In genomic region chr16:75580-76501, GRCh38 we compare ENCODE assay signal across 8 cellular contexts. TPM values are rescaled to one million over a fixed set of nuclear protein-coding genes. Genes with fewer than 3 reads are reported as not detected.
DNase-seq lines count a peak whose midpoint lies in the region; ATAC-seq and TF ChIP-seq lines count a peak whose summit lies in the region.

No MANE protein-coding gene starts in this region.

- TF ChIP-seq CTCF in fibroblast of the aortic adventitia (IDR thresholded peaks at IDR 0.05; ENCODE audit: insufficient read depth, low read length), result peak; percentile 59
- peak; percentile 10 for TF ChIP-seq CTCF in progenitor cell of endocrine pancreas (IDR thresholded peaks at IDR 0.05; ENCODE audit: unreplicated experiment)

- DNase-seq in A172 (ENCODE audit: low spot score) (peak; percentile 81), H4 (ENCODE audit: low spot score) (peak; percentile 91), T-helper 17 cell (no peak), fibroblast of the aortic adventitia (ENCODE audit: low read depth) (peak; percentile 91), progenitor cell of endocrine pancreas (ENCODE audit: low spot score, unreplicated experiment) (no peak)
- no peak for DNase-seq in stimulated activated CD4-positive, alpha-beta T cell treated with anti-CD3 and anti-CD28 coated beads, Interleukin-4, amount 100 ng/mL, for 1 hour
- no peak for DNase-seq in central memory CD4-positive, alpha-beta T cell

- H3K27me3 Mint-ChIP-seq in T-helper 17 cell, result peaks cover 25% of the 10 kb centered on the region
- peaks cover 8% of the 10 kb centered on the region for H3K27me3 Mint-ChIP-seq in progenitor cell of endocrine pancreas

- no peaks in the 10 kb centered on the region for H3K9me3 Mint-ChIP-seq in progenitor cell of endocrine pancreas (ENCODE audit: low read depth)

- peaks cover 3% of the 10 kb centered on the region for H3K36me3 Mint-ChIP-seq in T-helper 17 cell (ENCODE audit: low read depth)
- H3K36me3 Mint-ChIP-seq in progenitor cell of endocrine pancreas (ENCODE audit: insufficient read depth), result no peaks in the 10 kb centered on the region

- no peaks in the 10 kb centered on the region for H3K9me3 ChIP-seq in T-helper 17 cell (ENCODE audit: control insufficient read depth, low read length, poor library complexity, severe bottlenecking)

- peaks cover 23% of the 10 kb centered on the region for H3K4me1 Mint-ChIP-seq in T-helper 17 cell
- H3K4me1 Mint-ChIP-seq in progenitor cell of endocrine pancreas (ENCODE audit: low read depth), result peaks cover 23% of the 10 kb centered on the region

- ATAC-seq in T-helper 17 cell (no peak), HG03442 (IDR thresholded peaks at IDR 0.05; ENCODE audit: unreplicated experiment) (no peak)

- H3K27ac Mint-ChIP-seq in T-helper 17 cell (peak overlapping the region; percentile 19), progenitor cell of endocrine pancreas (peak overlapping the region; percentile 24)

- H3K4me3 ChIP-seq in fibroblast of the aortic adventitia (ENCODE audit: low read depth, low read length), result peak overlapping the region; percentile 39

- H3K4me3 Mint-ChIP-seq in T-helper 17 cell, result peak overlapping the region; percentile 33
- peak overlapping the region; percentile 65 for H3K4me3 Mint-ChIP-seq in progenitor cell of endocrine pancreas (ENCODE audit: low read depth)

RNA-seq across cellular contexts. Expression of gene MPG, which starts 2.2 kb away (rescaled TPM):
- total RNA-seq in A172 (2014; rRNA removed; shearing (Covaris generic)), result 144 TPM in 2 replicates
- 62.8 and 94.3 TPM in 2 replicates for total RNA-seq in H4 (2014; rRNA removed; shearing (Covaris generic))
- 10 to 100 TPM; 24.3 to 27.4 TPM for total RNA-seq in T-helper 17 cell
- 53.1 and 124 TPM in 2 replicates for total RNA-seq in fibroblast of the aortic adventitia (ENCODE audit: low replicate concordance)
- total RNA-seq in progenitor cell of endocrine pancreas, result 32.4 and 35.2 TPM in 2 replicates

RNA-seq across cellular contexts. Expression of gene RHBDF1, which starts 3.4 kb away (rescaled TPM):
- total RNA-seq in A172 (2014; rRNA removed; shearing (Covaris generic)), result 39.3 and 43.7 TPM in 2 replicates
- total RNA-seq in H4 (2014; rRNA removed; shearing (Covaris generic)), result 12.4 and 15.5 TPM in 2 replicates
- total RNA-seq in T-helper 17 cell (under 1 TPM in 1 of 2 donors, not detected in 1; 0.75 TPM), fibroblast of the aortic adventitia (ENCODE audit: low replicate concordance) (39.4 and 66.8 TPM in 2 replicates), progenitor cell of endocrine pancreas (51.3 and 58.2 TPM in 2 replicates)

RNA-seq across cellular contexts. Expression of gene SNRNP25, which starts 22.2 kb away (rescaled TPM):
- total RNA-seq in A172 (2014; rRNA removed; shearing (Covaris generic)), result 70.8 and 84.5 TPM in 2 replicates
- total RNA-seq in H4 (2014; rRNA removed; shearing (Covaris generic)), result 42.4 and 46.6 TPM in 2 replicates
- 1 to 10 TPM; 6.5 to 7.3 TPM for total RNA-seq in T-helper 17 cell
- total RNA-seq in fibroblast of the aortic adventitia (ENCODE audit: low replicate concordance), result 11.8 and 15.8 TPM in 2 replicates
- 52.0 and 53.9 TPM in 2 replicates for total RNA-seq in progenitor cell of endocrine pancreas

RNA-seq across cellular contexts. Expression of gene POLR3K, which starts 22.4 kb away (rescaled TPM):
- 11.7 and 15.9 TPM in 2 replicates for total RNA-seq in A172 (2014; rRNA removed; shearing (Covaris generic))
- 8.3 and 12.5 TPM in 2 replicates for total RNA-seq in H4 (2014; rRNA removed; shearing (Covaris generic))
- total RNA-seq in T-helper 17 cell (10 to 100 TPM in 1 of 2 donors, 1 to 10 TPM in 1; 6.3 to 10.6 TPM), fibroblast of the aortic adventitia (ENCODE audit: low replicate concordance) (5.1 and 6.1 TPM in 2 replicates), progenitor cell of endocrine pancreas (11.1 and 13.9 TPM in 2 replicates)

Comparison
In these comparisons a context has a peak if more than half of its experiments do, and no peak if none do; other contexts are left out.
1. DNase-seq: peak in A172 (single experiment), H4 (single experiment) and fibroblast of the aortic adventitia (single experiment); none in T-helper 17 cell (0 of 3), progenitor cell of endocrine pancreas (single experiment), stimulated activated CD4-positive, alpha-beta T cell treated with anti-CD3 and anti-CD28 coated beads, Interleukin-4, amount 100 ng/mL, for 1 hour (single experiment) and central memory CD4-positive, alpha-beta T cell (single experiment).